In genomic region chr16:57240872-57241271, GRCh38 we compare ENCODE assay signal across 19 cellular contexts. TPM values are rescaled to one million over a fixed set of nuclear protein-coding genes. Genes with fewer than 3 reads are reported as not detected.
A peak's percentile ranks its signal among the peaks of the same experiment; 100 is the strongest.
DNase-seq lines count a peak whose midpoint lies in the region; ATAC-seq, FAIRE-seq and TF ChIP-seq lines count a peak whose summit lies in the region.
"Had no signal": no experiment of that assay in that cellular context is flagged by ENCODE, and none has a peak within 500 bp of the region (broad histone marks: within the 10 kb centered on the region; RNA-seq: fewer than 3 reads in every experiment).

No MANE protein-coding gene starts in this region.

- H3K4me3 Mint-ChIP-seq in memory B cell = peak overlapping the region; percentile 48
- H3K4me3 Mint-ChIP-seq: activated naive CD8-positive, alpha-beta T cell; GM23338 had no signal

- peak overlapping the region; percentile 27 for H3K27ac ChIP-seq in OCI-LY7 (ENCODE audit: low read depth, low read length, poor library complexity, severe bottlenecking)
- H3K27ac ChIP-seq in RWPE1 = no peak overlapping the region
- H3K27ac ChIP-seq: breast epithelium, thyroid gland had no signal

- H3K4me3 ChIP-seq in OCI-LY7 (ENCODE audit: low read depth, low read length, poor library complexity, severe bottlenecking) = no peak overlapping the region
- H3K4me3 ChIP-seq: breast epithelium, GM23338, thyroid gland had no signal

- H3K9me3 ChIP-seq in OCI-LY7 (ENCODE audit: low read length) = no peaks in the 10 kb centered on the region; the same call in 1 of the 2 replicates
- H3K9me3 ChIP-seq: breast epithelium, thyroid gland had no signal

- peaks cover 33% of the 10 kb centered on the region for H3K4me1 ChIP-seq in OCI-LY7 (ENCODE audit: insufficient read depth, low read length, poor library complexity, severe bottlenecking)

- no peaks in the 10 kb centered on the region for H3K27me3 Mint-ChIP-seq in memory B cell
- H3K27me3 Mint-ChIP-seq: activated naive CD8-positive, alpha-beta T cell had no signal

- intact Hi-C loops in OCI-LY7 (cut with micrococcal nuclease; ENCODE audit: unreplicated experiment) = no loop called here

- H3K27ac Mint-ChIP-seq in memory B cell = peak overlapping the region; percentile 87
- H3K27ac Mint-ChIP-seq: GM23338 had no signal

- no peak overlapping the region for H2AFZ ChIP-seq in OCI-LY7 (ENCODE audit: low read length)
- H2AFZ ChIP-seq: GM23338 had no signal

- BruUV-seq in OCI-LY7 (replicated peaks; lab: Mats Ljungman, UMichigan) = no TSS peak

- DNase-seq in AML-193 (lab: John Stamatoyannopoulos, UW) = peak; percentile 35 to 42
- no peak for DNase-seq in GM18507 (ENCODE audit: extremely low spot score, insufficient read length, low read depth)
- DNase-seq in OCI-LY7 (ENCODE audit: low spot score) = peak; percentile 65
- DNase-seq in memory B cell (ENCODE audit: low spot score in 2 of 2) = peak in 1 of 2 donors; percentile 36
- no peak for DNase-seq in RWPE1 (ENCODE audit: low spot score)
- no peak for DNase-seq in NCI-H748 (lab: John Stamatoyannopoulos, UW; ENCODE audit: unreplicated experiment)
- DNase-seq: ACHN; activated CD4-positive, CD25-positive, alpha-beta regulatory T cell treated with anti-CD3 and anti-CD28 coated beads, Interleukin-2, amount 50 U/mL, for 72 hours; GDM1; left colon; NCI-H1092; SW 1271; thyroid gland had no signal

- peaks cover 39% of the 10 kb centered on the region for H3K36me3 ChIP-seq in OCI-LY7 (ENCODE audit: insufficient read depth, low read length)
- H3K36me3 ChIP-seq: breast epithelium had no signal

- POLR2A ChIA-PET in OCI-LY7 (lab: Charles Lee) = interaction anchor here (0.6 to 1.3 kb wide), 4 partner anchors 55 to 82 kb away, joined by 3 to 5 read pairs (median 3); partner anchors contain the start of gene PSME3IP1
- POLR2A ChIA-PET in RWPE1 (lab: Yijun Ruan, JAX; ENCODE audit: low non-redundant PET) = interaction anchor here (0.5 kb wide), 1 partner anchor 9 kb away, joined by 4 read pairs; no protein-coding TSS in a partner anchor

- H3K9me3 Mint-ChIP-seq in memory B cell = no peaks in the 10 kb centered on the region
- H3K9me3 Mint-ChIP-seq: GM23338 had no signal

- ATAC-seq in memory B cell (ENCODE audit: low read depth) = peak; percentile 44
- no peak for ATAC-seq in HG02973 (IDR thresholded peaks at IDR 0.05; ENCODE audit: unreplicated experiment)
- ATAC-seq in HG02588 (IDR thresholded peaks at IDR 0.05; ENCODE audit: unreplicated experiment) = no peak
- ATAC-seq: GM23338, left colon had no signal

- peaks cover 4% of the 10 kb centered on the region for H3K36me3 Mint-ChIP-seq in memory B cell

- peaks cover 25% of the 10 kb centered on the region for H3K4me1 Mint-ChIP-seq in memory B cell

- TF ChIP-seq CTCF in OCI-LY7 (conservative IDR thresholded peaks at IDR 0.05; ENCODE audit: low read length) (no peak), RWPE1 (conservative IDR thresholded peaks at IDR 0.05; ENCODE audit: low read depth) (no peak)

- no peaks in the 10 kb centered on the region for H3K9me2 ChIP-seq in OCI-LY7 (ENCODE audit: insufficient read depth, low read length)

- FAIRE-seq in GM18507 (lab: Jason Lieb, UNC) = peak; percentile 59
- FAIRE-seq: HTR-8/SVneo had no signal

- peak overlapping the region; percentile 44 for H3K4me2 ChIP-seq in OCI-LY7 (ENCODE audit: low read length)
- H3K4me2 ChIP-seq: GM23338 had no signal

- H3K79me2 ChIP-seq in OCI-LY7 (ENCODE audit: insufficient read depth, low read depth, low read length) = no peaks in the 10 kb centered on the region

- CTCF ChIA-PET in OCI-LY7 (lab: Charles Lee; ENCODE audit: unreplicated experiment) (no interaction called here), RWPE1 (lab: Yijun Ruan, JAX) (no interaction called here)

- no peaks in the 10 kb centered on the region for H4K20me1 ChIP-seq in OCI-LY7 (ENCODE audit: insufficient read depth, low read length)

RNA-seq across cellular contexts. Expression of gene ARL2BP, which starts 4.2 kb away (rescaled TPM):
- 25.4 and 26.6 TPM in 2 replicates for total RNA-seq in OCI-LY7 (2014; rRNA removed; shearing (Covaris generic))
- total RNA-seq in OCI-LY7 (2022) = 31.2 and 35.7 TPM in 2 replicates

RNA-seq across cellular contexts. Expression of gene PLLP, which starts 43.6 kb away (rescaled TPM):
- total RNA-seq in OCI-LY7 (2014; rRNA removed; shearing (Covaris generic)) = 0.08 and 0.22 TPM in 2 replicates
- not detected in 2 replicates for total RNA-seq in OCI-LY7 (2022)

RNA-seq across cellular contexts. Expression of gene RSPRY1, which starts 54.7 kb away (rescaled TPM):
- total RNA-seq in OCI-LY7 (2014; rRNA removed; shearing (Covaris generic)) = 17.1 and 25.6 TPM in 2 replicates
- 25.2 and 29.7 TPM in 2 replicates for total RNA-seq in OCI-LY7 (2022)

RNA-seq across cellular contexts. Expression of gene PSME3IP1, which starts 55.0 kb away (rescaled TPM):
- 89.5 and 111 TPM in 2 replicates for total RNA-seq in OCI-LY7 (2014; rRNA removed; shearing (Covaris generic))
- total RNA-seq in OCI-LY7 (2022) = 152 and 157 TPM in 2 replicates

Comparison
In these comparisons a context has a peak if more than half of its experiments do, and no peak if none do; other contexts are left out.
1. DNase-seq: peak in AML-193 (2 of 2) and OCI-LY7 (single experiment); none in GM18507 (single experiment), RWPE1 (single experiment) and NCI-H748 (single experiment).